1 cellular context compared by ENCODE assay signal in the genomic region with DNA sequence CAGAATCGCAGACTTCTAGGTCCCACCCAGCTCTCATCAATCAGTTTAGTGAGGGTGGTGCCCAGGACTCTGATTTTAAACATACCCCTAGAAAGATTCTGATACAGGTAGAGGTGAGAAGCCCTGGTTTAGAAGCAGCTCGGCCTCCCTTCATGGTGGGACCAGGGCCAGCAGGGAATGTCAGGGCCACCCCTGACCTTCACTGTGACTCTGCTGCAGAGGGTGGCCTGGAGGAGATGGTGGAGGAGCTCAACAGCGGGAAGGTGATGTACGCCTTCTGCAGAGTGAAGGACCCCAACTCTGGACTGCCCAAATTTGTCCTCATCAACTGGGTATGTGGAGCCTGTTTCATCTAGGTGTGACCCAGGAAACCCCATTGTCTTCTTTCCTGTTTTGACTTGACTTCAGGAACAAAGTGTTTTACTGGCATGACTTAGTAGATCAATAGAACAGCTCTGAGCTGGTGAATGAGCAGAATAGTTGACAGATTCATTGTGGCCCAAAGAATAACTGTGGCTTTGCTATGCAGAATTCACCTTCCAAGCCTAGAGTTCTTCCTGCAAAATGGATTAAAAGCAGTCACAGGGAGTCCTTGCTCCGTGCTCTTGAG.
TF ChIP-seq lines count a peak whose summit lies in the region.

No MANE protein-coding gene starts in this region.

TF ChIP-seq in HepG2, 621 proteins besides CTCF, POLR2A, EP300 and RAD21:
- TF ChIP-seq SP140L (CRISPR knock-in tag; IDR thresholded peaks at IDR 0.05; ENCODE audit: borderline replicate concordance) (no peak), PLSCR1 (CRISPR knock-in tag; IDR thresholded peaks at IDR 0.05; ENCODE audit: borderline replicate concordance) (no peak), ZEB1 (IDR thresholded peaks at IDR 0.05; ENCODE audit: insufficient replicate concordance, low read depth) (no peak), SKI (IDR thresholded peaks at IDR 0.05; ENCODE audit: partially characterized antibody) (no peak), ZNF768 (CRISPR knock-in tag; IDR thresholded peaks at IDR 0.05) (no peak), U2AF2 (IDR thresholded peaks at IDR 0.05; ENCODE audit: low read depth, low read length) (no peak), HCFC1 (IDR thresholded peaks at IDR 0.05; ENCODE audit: low read depth, low read length) (no peak), ZNF382 (CRISPR knock-in tag; IDR thresholded peaks at IDR 0.05; ENCODE audit: borderline replicate concordance) (no peak), ATF2 (CRISPR knock-in tag; IDR thresholded peaks at IDR 0.05) (no peak), ZNF841 (CRISPR knock-in tag; IDR thresholded peaks at IDR 0.05; ENCODE audit: borderline replicate concordance) (no peak), NFRKB (IDR thresholded peaks at IDR 0.05) (no peak)
- TF ChIP-seq, protein P1, sequence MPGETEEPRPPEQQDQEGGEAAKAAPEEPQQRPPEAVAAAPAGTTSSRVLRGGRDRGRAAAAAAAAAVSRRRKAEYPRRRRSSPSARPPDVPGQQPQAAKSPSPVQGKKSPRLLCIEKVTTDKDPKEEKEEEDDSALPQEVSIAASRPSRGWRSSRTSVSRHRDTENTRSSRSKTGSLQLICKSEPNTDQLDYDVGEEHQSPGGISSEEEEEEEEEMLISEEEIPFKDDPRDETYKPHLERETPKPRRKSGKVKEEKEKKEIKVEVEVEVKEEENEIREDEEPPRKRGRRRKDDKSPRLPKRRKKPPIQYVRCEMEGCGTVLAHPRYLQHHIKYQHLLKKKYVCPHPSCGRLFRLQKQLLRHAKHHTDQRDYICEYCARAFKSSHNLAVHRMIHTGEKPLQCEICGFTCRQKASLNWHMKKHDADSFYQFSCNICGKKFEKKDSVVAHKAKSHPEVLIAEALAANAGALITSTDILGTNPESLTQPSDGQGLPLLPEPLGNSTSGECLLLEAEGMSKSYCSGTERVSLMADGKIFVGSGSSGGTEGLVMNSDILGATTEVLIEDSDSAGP (CRISPR knock-in tag; IDR thresholded peaks at IDR 0.05; ENCODE audit: borderline replicate concordance), result no peak
- TF ChIP-seq, protein P2, sequence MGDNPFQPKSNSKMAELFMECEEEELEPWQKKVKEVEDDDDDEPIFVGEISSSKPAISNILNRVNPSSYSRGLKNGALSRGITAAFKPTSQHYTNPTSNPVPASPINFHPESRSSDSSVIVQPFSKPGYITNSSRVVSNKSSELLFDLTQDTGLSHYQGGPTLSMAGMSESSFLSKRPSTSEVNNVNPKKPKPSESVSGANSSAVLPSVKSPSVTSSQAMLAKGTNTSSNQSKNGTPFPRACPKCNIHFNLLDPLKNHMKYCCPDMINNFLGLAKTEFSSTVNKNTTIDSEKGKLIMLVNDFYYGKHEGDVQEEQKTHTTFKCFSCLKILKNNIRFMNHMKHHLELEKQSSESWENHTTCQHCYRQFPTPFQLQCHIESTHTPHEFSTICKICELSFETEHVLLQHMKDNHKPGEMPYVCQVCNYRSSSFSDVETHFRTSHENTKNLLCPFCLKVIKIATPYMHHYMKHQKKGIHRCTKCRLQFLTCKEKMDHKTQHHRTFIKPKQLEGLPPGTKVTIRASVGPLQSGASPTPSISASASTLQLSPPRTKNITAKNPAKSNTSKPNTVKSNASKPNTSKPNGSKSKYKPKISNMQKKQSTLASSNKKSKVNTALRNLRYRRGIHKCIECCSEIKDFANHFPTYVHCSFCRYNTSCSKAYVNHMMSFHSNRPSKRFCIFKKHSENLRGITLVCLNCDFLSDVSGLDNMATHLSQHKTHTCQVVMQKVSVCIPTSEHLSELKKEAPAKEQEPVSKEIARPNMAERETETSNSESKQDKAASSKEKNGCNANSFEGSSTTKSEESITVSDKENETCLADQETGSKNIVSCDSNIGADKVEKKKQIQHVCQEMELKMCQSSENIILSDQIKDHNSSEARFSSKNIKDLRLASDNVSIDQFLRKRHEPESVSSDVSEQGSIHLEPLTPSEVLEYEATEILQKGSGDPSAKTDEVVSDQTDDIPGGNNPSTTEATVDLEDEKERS (CRISPR knock-in tag; IDR thresholded peaks at IDR 0.05), result no peak
